ENCODE assay signal across 1 cellular context in the genomic region with DNA sequence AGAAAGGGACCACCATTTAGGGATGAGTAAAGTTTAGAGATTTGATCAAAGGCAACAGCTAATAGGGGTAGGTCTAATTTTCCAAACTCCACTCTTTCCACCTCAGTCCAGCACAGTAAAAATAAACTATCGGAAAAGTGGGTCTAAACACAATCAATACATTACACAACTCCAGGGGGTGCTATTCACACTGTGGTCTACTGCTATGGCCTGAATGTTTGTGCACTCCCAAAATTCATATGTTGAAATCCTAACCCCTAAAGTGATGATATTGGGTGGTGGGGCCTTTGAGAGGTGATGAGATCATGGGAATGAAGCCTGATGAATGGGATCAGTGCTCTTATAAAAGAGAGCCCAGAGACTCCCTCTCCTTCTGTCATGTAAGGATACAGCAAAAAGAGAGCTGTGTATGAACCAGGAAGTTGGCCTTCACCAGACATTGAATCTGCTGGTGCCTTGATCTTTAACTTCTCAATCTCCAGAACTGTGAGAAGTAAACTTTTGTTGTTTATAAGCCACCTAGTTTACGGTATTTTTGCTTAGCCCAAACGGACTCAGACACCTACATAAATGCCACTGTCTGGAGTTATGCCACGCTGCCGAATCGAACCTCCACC.
TF ChIP-seq lines count a peak whose summit lies in the region.

No MANE protein-coding gene starts in this region.

TF ChIP-seq in GM23338, 12 proteins besides CTCF, POLR2A, EP300 and RAD21 (continued from another document):
- TF ChIP-seq ZNF462 (CRISPR knock-in tag; IDR thresholded peaks at IDR 0.05), result no peak
- TF ChIP-seq EZH2phosphoT487 (IDR thresholded peaks at IDR 0.05; ENCODE audit: unreplicated experiment), result no peak
- no peak for TF ChIP-seq EZH2 (IDR thresholded peaks at IDR 0.05; ENCODE audit: low read depth, unreplicated experiment)
- TF ChIP-seq ETS1 (IDR thresholded peaks at IDR 0.05), result no peak
- TF ChIP-seq CREB1 (CRISPR knock-in tag; IDR thresholded peaks at IDR 0.05; ENCODE audit: low read depth), result no peak
- TF ChIP-seq NANOG (IDR thresholded peaks at IDR 0.05; ENCODE audit: borderline replicate concordance), result no peak
- TF ChIP-seq POLR2AphosphoS5 (IDR thresholded peaks at IDR 0.05; ENCODE audit: low read depth), result no peak
- TF ChIP-seq ZNF331 (CRISPR knock-in tag; IDR thresholded peaks at IDR 0.05; ENCODE audit: low read depth), result no peak
